Comparison of ENCODE assay signal across 8 cellular contexts in the genomic region with DNA sequence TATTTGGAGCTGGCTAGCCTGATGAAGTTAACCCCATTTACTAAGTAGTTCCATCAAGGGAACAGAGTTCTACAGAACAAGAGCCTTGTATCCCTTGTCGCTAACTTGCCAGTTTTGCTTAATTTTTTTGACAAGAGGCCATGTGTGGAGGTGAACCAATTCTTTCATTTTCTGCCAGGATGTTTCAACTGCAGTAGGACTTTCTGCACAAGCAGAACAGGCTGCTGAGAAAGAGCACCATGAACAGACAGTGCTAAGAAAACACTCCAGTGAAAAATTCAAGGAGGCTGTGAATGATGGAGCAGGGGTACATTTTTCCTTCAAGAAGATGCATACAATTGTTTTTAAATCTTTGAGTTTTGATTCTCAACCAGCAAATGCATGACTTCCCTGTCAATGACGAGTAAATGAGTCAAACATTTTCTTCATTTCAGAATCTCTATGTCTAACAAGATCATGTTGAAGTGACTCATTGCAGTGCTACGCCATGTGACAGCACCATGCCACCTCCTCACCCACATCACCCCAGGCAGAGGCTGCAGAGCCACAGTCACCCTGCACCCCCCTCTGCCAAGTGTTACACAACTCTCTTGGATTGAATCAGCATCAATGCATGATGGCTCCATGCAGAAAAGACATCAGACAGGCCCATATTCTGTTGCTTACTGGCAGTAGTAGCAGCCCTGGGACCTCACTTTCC.
DNase-seq lines count a peak whose midpoint lies in the region.

No MANE protein-coding gene starts in this region.

- DNase-seq in EH (ENCODE audit: low read depth), result peak; percentile 98
- peak; percentile 96 for DNase-seq in RKO (ENCODE audit: low spot score)
- peak; percentile 26 for DNase-seq in brain pericyte (ENCODE audit: low read depth, low spot score)
- DNase-seq in non-pigmented ciliary epithelial cell (ENCODE audit: low read depth), result peak; percentile 70
- DNase-seq in central memory CD4-positive, alpha-beta T cell, result no peak
- no peak for DNase-seq in NCI-H2081 treated with DMSO at 0.1 percent for 48 hours (lab: John Stamatoyannopoulos, UW)
- no peak for DNase-seq in NOMO-1 treated with dmso at 0.1 percent for 144 hours (lab: John Stamatoyannopoulos, UW; ENCODE audit: unreplicated experiment)
- DNase-seq in NCI-H1048 (lab: John Stamatoyannopoulos, UW), result no peak

Comparison
In these comparisons a context has a peak if more than half of its experiments do, and no peak if none do; other contexts are left out.
1. DNase-seq: peak in EH (single experiment), RKO (single experiment), brain pericyte (single experiment) and non-pigmented ciliary epithelial cell (single experiment); none in central memory CD4-positive, alpha-beta T cell (single experiment), NCI-H2081 treated with DMSO at 0.1 percent for 48 hours (single experiment), NOMO-1 treated with dmso at 0.1 percent for 144 hours (single experiment) and NCI-H1048 (single experiment).